ENCODE assay signal across 9 cellular contexts in the genomic region with DNA sequence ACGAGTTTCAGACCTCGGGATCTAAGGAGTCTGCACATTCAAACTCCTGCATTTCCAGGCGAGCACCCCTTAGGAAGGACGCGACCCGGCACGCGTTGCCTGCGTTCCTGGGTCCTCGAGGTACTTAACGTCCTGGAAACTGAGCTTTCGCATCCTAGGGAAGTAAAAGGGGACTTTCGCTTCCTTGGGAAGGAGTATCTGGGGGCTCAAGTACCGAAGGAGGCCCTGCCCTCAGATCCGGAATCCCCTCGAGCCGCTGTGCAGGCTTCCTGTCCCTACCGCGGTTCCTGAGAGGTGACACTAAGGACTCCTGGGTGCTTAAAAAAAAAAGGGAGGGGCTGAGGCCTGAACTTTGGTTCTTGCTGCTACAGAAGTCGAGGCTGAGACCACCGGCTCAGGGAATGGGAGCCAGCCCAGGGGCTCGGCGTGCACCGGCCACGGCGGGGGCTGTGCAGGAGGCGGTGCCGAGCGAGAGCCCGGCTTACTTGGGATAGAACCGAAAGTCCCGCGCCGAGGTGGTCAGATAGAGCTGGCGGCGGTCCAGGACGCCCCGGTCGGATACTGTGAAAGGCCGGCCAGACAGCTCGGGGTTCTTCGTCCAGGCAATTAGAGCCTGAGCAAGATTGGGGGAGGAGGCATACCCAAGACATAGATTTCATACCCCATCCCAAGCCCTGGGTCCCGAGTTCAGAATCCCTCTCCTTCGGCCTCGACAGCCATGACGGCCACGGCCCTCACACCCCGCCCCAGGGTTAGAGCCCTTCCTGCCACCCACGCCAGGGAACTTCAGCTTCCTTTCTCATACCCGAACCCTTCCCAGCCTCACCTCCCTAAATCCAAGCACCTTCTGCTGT. TPM values are rescaled to one million over a fixed set of nuclear protein-coding genes. Genes with fewer than 3 reads are reported as not detected.
A peak's percentile ranks its signal among the peaks of the same experiment; 100 is the strongest.
DNase-seq lines count a peak whose midpoint lies in the region; ATAC-seq and TF ChIP-seq lines count a peak whose summit lies in the region.
"Not testable (repeated sequence)": the region's sequence is repeated elsewhere in the genome, so short reads cannot be mapped to it uniquely, and the experiment has no call there.
"Had no signal": no experiment of that assay in that cellular context is flagged by ENCODE, and none has a peak within 500 bp of the region (broad histone marks: within the 10 kb centered on the region; RNA-seq: fewer than 3 reads in every experiment).

No MANE protein-coding gene starts in this region.

- H3K4me2 ChIP-seq in parathyroid adenoma (ENCODE audit: low read length) = peak overlapping the region; percentile 88

- not testable (repeated sequence) for H3K27ac Mint-ChIP-seq in activated naive CD8-positive, alpha-beta T cell treated with anti-CD3 and anti-CD28 coated beads for 36 hours

- H3K79me2 ChIP-seq in parathyroid adenoma = not testable (repeated sequence)

- not testable (repeated sequence) for TF ChIP-seq POLR2A in tibial nerve (IDR thresholded peaks at IDR 0.05)

- peak overlapping the region; percentile 68 for H2AFZ ChIP-seq in parathyroid adenoma

- H3K36me3 ChIP-seq in HUES64 (ENCODE audit: insufficient read depth, low read length) = peaks cover 27% of the 10 kb centered on the region
- not testable (repeated sequence) for H3K36me3 ChIP-seq in parathyroid adenoma (ENCODE audit: control insufficient read depth, insufficient read depth, low read length)
- H3K36me3 ChIP-seq in tibial nerve = peaks cover 0 to 30% (median 4%) of the 10 kb centered on the region in 3 donors

- H3K36me3 Mint-ChIP-seq in activated naive CD8-positive, alpha-beta T cell treated with anti-CD3 and anti-CD28 coated beads for 36 hours = not testable (repeated sequence)

- H3K4me3 Mint-ChIP-seq in activated naive CD8-positive, alpha-beta T cell treated with anti-CD3 and anti-CD28 coated beads for 36 hours = peak overlapping the region; percentile 74

- H3K4me1 ChIP-seq in HUES64 (ENCODE audit: insufficient read depth, low read length) (peaks cover 10% of the 10 kb centered on the region; the same call in 1 of the 2 replicates), tibial nerve (peaks cover 0 to 26% (median 19%) of the 10 kb centered on the region in 4 donors)
- not testable (repeated sequence) for H3K4me1 ChIP-seq in parathyroid adenoma

- not testable (repeated sequence) for H3K27ac ChIP-seq in HUES64 (ENCODE audit: low read depth, low read length); parathyroid adenoma; tibial nerve

- peaks cover 19% of the 10 kb centered on the region for H3K4me1 Mint-ChIP-seq in activated naive CD8-positive, alpha-beta T cell treated with anti-CD3 and anti-CD28 coated beads for 36 hours

- H3K9ac ChIP-seq in HUES64 (ENCODE audit: low read depth, low read length); parathyroid adenoma: not testable (repeated sequence)

- DNase-seq in COLO668 (lab: John Stamatoyannopoulos, UW; ENCODE audit: unreplicated experiment) (peak; percentile 11), left kidney (ENCODE audit: low read depth, low spot score) (peak; percentile 19)
- peak; percentile 23 for DNase-seq in activated naive CD8-positive, alpha-beta T cell treated with anti-CD3 and anti-CD28 coated beads for 36 hours
- DNase-seq in epithelial cell of proximal tubule (ENCODE audit: low read depth); tibial nerve (ENCODE audit: low spot score in 2 of 2): not testable (repeated sequence)

- H3K27me3 ChIP-seq in HUES64 (ENCODE audit: insufficient read depth, low read length) = peaks cover 27% of the 10 kb centered on the region
- H3K27me3 ChIP-seq in parathyroid adenoma (ENCODE audit: control insufficient read depth, insufficient read depth, low read length) = not testable (repeated sequence)
- peaks cover 0 to 46% of the 10 kb centered on the region in 2 donors for H3K27me3 ChIP-seq in tibial nerve

- TF ChIP-seq EP300 in tibial nerve (IDR thresholded peaks at IDR 0.05) = not testable (repeated sequence)

- H3K27me3 Mint-ChIP-seq in activated naive CD8-positive, alpha-beta T cell treated with anti-CD3 and anti-CD28 coated beads for 36 hours = peaks cover 19% of the 10 kb centered on the region

- H3K4me3 ChIP-seq in HUES64 (ENCODE audit: low read length) (peak overlapping the region; percentile 51), epithelial cell of proximal tubule (ENCODE audit: low read depth, low read length) (peak overlapping the region; percentile 48), parathyroid adenoma (ENCODE audit: low read depth, low read length) (peak overlapping the region; percentile 52), tibial nerve (peak overlapping the region; percentile 6 to 56 (median 46))

- not testable (repeated sequence) for H3K9me3 ChIP-seq in HUES64 (ENCODE audit: insufficient read depth, low read depth, low read length); parathyroid adenoma (ENCODE audit: control insufficient read depth, low read length); tibial nerve

- not testable (repeated sequence) for TF ChIP-seq CTCF in epithelial cell of proximal tubule (conservative IDR thresholded peaks at IDR 0.05; ENCODE audit: low read depth, low read length); parathyroid adenoma (IDR thresholded peaks at IDR 0.05); tibial nerve (IDR thresholded peaks at IDR 0.05)

- peak; percentile 9 for ATAC-seq in SK-N-SH treated with all-trans-retinoic acid at 6 μM for 48 hours

- WGBS in HUES64 = 48% methylated on average over 48 of the region's 50 CpGs
- WGBS in tibial nerve, 2 donors = 1 to 5% methylated on average over 24 to 38 of the region's 50 CpGs

- H3K9me3 Mint-ChIP-seq in activated naive CD8-positive, alpha-beta T cell treated with anti-CD3 and anti-CD28 coated beads for 36 hours = not testable (repeated sequence)

RNA-seq across cellular contexts. Expression of gene LHB, which starts 1.7 kb away (rescaled TPM):
- polyA plus RNA-seq in HUES64 (2013, experiment 1 of 2) = not detected
- polyA plus RNA-seq in HUES64 (2013, experiment 2 of 2) = not detected
- total RNA-seq in activated naive CD8-positive, alpha-beta T cell treated with anti-CD3 and anti-CD28 coated beads for 36 hours = not detected
- total RNA-seq in epithelial cell of proximal tubule (3.6 TPM in 1 of 2 replicates, not detected in the other), tibial nerve (1 to 10 TPM in 1 of 4 donors, not detected in 3; 2.6 TPM)
- total RNA-seq: dermis microvascular lymphatic vessel endothelial cell had no signal

RNA-seq across cellular contexts. Expression of gene CGB3, which starts 5.5 kb away (rescaled TPM):
- polyA plus RNA-seq in HUES64 (2013, experiment 1 of 2) = not detected
- not detected for polyA plus RNA-seq in HUES64 (2013, experiment 2 of 2)
- total RNA-seq in activated naive CD8-positive, alpha-beta T cell treated with anti-CD3 and anti-CD28 coated beads for 36 hours = not detected
- not detected in 2 replicates for total RNA-seq in epithelial cell of proximal tubule
- not detected for total RNA-seq in tibial nerve
- total RNA-seq: dermis microvascular lymphatic vessel endothelial cell had no signal

RNA-seq across cellular contexts. Expression of gene CGB2, which starts 13.1 kb away (rescaled TPM):
- not detected for polyA plus RNA-seq in HUES64 (2013, experiment 1 of 2)
- polyA plus RNA-seq in HUES64 (2013, experiment 2 of 2) = 0.89 TPM
- total RNA-seq in activated naive CD8-positive, alpha-beta T cell treated with anti-CD3 and anti-CD28 coated beads for 36 hours = not detected
- total RNA-seq in epithelial cell of proximal tubule (not detected in 2 replicates), tibial nerve (not detected)
- total RNA-seq: dermis microvascular lymphatic vessel endothelial cell had no signal

RNA-seq across cellular contexts. Expression of gene CGB1, which starts 18.1 kb away (rescaled TPM):
- polyA plus RNA-seq in HUES64 (2013, experiment 1 of 2) = not detected
- not detected for polyA plus RNA-seq in HUES64 (2013, experiment 2 of 2)
- not detected for total RNA-seq in activated naive CD8-positive, alpha-beta T cell treated with anti-CD3 and anti-CD28 coated beads for 36 hours
- total RNA-seq in epithelial cell of proximal tubule = not detected in 2 replicates
- not detected for total RNA-seq in tibial nerve
- total RNA-seq: dermis microvascular lymphatic vessel endothelial cell had no signal

RNA-seq across cellular contexts. Expression of gene RUVBL2, which starts 24.9 kb away (rescaled TPM):
- polyA plus RNA-seq in HUES64 (2013, experiment 1 of 2) = 73.5 TPM
- polyA plus RNA-seq in HUES64 (2013, experiment 2 of 2) = 75.6 TPM
- 100 to 1,000 TPM; 187 to 189 TPM for total RNA-seq in activated naive CD8-positive, alpha-beta T cell treated with anti-CD3 and anti-CD28 coated beads for 36 hours
- total RNA-seq in epithelial cell of proximal tubule (212 and 389 TPM in 2 replicates), tibial nerve (100 to 1,000 TPM in 1 of 4 donors, 10 to 100 TPM in 3; 69.2 to 120 (median 78.5) TPM)
